16 cellular contexts compared by ENCODE assay signal in genomic region chr6:13695217-13695616, GRCh38. TPM values are rescaled to one million over a fixed set of nuclear protein-coding genes. Genes with fewer than 3 reads are reported as not detected.
DNase-seq lines count a peak whose midpoint lies in the region; ATAC-seq and TF ChIP-seq lines count a peak whose summit lies in the region.
"Had no signal": no experiment of that assay in that cellular context is flagged by ENCODE, and none has a peak within 500 bp of the region (broad histone marks: within the 10 kb centered on the region; RNA-seq: fewer than 3 reads in every experiment).

No MANE protein-coding gene starts in this region.

- H3K9me3 ChIP-seq in SJSA1 (replicated peaks) (no peaks in the 10 kb centered on the region), subcutaneous abdominal adipose tissue (ENCODE audit: control insufficient read depth in 5 of 5, low read length in 5 of 5) (no peaks in the 10 kb centered on the region), right lobe of liver (no peaks in the 10 kb centered on the region)
- H3K9me3 ChIP-seq: pancreas, thyroid gland had no signal

- H3K4me3 ChIP-seq in SJSA1 (no peak overlapping the region), subcutaneous abdominal adipose tissue (ENCODE audit: low read depth in 1 of 5, low read length in 5 of 5) (no peak overlapping the region), right lobe of liver (no peak overlapping the region)
- H3K4me3 ChIP-seq: pancreas, PC-9, thyroid gland had no signal

- peak overlapping the region in 1 of 5 donors; percentile 20 for H3K9ac ChIP-seq in subcutaneous abdominal adipose tissue (ENCODE audit: low read length in 5 of 5)

- WGBS in right lobe of liver (ENCODE audit: insufficient coverage, low coverage, low lambda C conversion rate, missing lambda C conversion rate): 54% methylated on average over 1 of the region's 1 CpG

- intact Hi-C loops in right lobe of liver (cut with DNase I): no loop called here

- H3K27me3 Mint-ChIP-seq in activated T-cell treated with anti-CD3 and anti-CD28 coated beads, Interleukin-2, amount 50 U/mL, for 24 hours: no peaks in the 10 kb centered on the region
- no peaks in the 10 kb centered on the region for H3K27me3 Mint-ChIP-seq in central memory CD8-positive, alpha-beta T cell

- no peaks in the 10 kb centered on the region for H3K9me3 Mint-ChIP-seq in activated T-cell treated with anti-CD3 and anti-CD28 coated beads, Interleukin-2, amount 50 U/mL, for 24 hours
- no peaks in the 10 kb centered on the region for H3K9me3 Mint-ChIP-seq in central memory CD8-positive, alpha-beta T cell

- peaks cover 35% of the 10 kb centered on the region for H3K36me3 ChIP-seq in SJSA1
- H3K36me3 ChIP-seq in subcutaneous abdominal adipose tissue (ENCODE audit: control insufficient read depth in 5 of 5, insufficient read depth in 5 of 5, low read length in 5 of 5): peaks cover 0 to 3% (median 0%) of the 10 kb centered on the region in 5 donors
- peaks cover 0 to 6% (median 0%) of the 10 kb centered on the region in 4 donors for H3K36me3 ChIP-seq in right lobe of liver
- H3K36me3 ChIP-seq: pancreas, thyroid gland had no signal

- TF ChIP-seq CTCF in right lobe of liver (IDR thresholded peaks at IDR 0.05): no peak

- peak overlapping the region; percentile 39 for H3K4me3 Mint-ChIP-seq in activated T-cell treated with anti-CD3 and anti-CD28 coated beads, Interleukin-2, amount 50 U/mL, for 24 hours
- H3K4me3 Mint-ChIP-seq in central memory CD8-positive, alpha-beta T cell: peak overlapping the region; percentile 23

- H3K4me1 Mint-ChIP-seq in activated T-cell treated with anti-CD3 and anti-CD28 coated beads, Interleukin-2, amount 50 U/mL, for 24 hours (ENCODE audit: low read depth): peaks cover 69% of the 10 kb centered on the region
- peaks cover 53% of the 10 kb centered on the region for H3K4me1 Mint-ChIP-seq in central memory CD8-positive, alpha-beta T cell

- peak overlapping the region; percentile 72 for H3K27ac Mint-ChIP-seq in activated T-cell treated with anti-CD3 and anti-CD28 coated beads, Interleukin-2, amount 50 U/mL, for 24 hours
- H3K27ac Mint-ChIP-seq in central memory CD8-positive, alpha-beta T cell (ENCODE audit: low read depth): peak overlapping the region; percentile 77

- H3K27ac ChIP-seq in SJSA1 (peak overlapping the region; percentile 74), subcutaneous abdominal adipose tissue (ENCODE audit: low read depth, low read length) (peak overlapping the region; percentile 62), right lobe of liver (no peak overlapping the region)
- H3K27ac ChIP-seq: pancreas, PC-9, thyroid gland had no signal

- H3K36me3 Mint-ChIP-seq in activated T-cell treated with anti-CD3 and anti-CD28 coated beads, Interleukin-2, amount 50 U/mL, for 24 hours (ENCODE audit: low read depth): peaks cover 66% of the 10 kb centered on the region
- H3K36me3 Mint-ChIP-seq in central memory CD8-positive, alpha-beta T cell (ENCODE audit: insufficient read depth): peaks cover 27% of the 10 kb centered on the region

- H3K4me1 ChIP-seq in SJSA1 (replicated peaks) (peaks cover 42% of the 10 kb centered on the region), subcutaneous abdominal adipose tissue (ENCODE audit: control insufficient read depth in 5 of 5, insufficient read depth in 5 of 5, low read length in 5 of 5) (peaks cover 2 to 25% (median 17%) of the 10 kb centered on the region in 5 donors), right lobe of liver (peaks cover 0 to 16% (median 0%) of the 10 kb centered on the region in 4 donors)

- no peaks in the 10 kb centered on the region for H3K27me3 ChIP-seq in SJSA1 (replicated peaks)
- H3K27me3 ChIP-seq in subcutaneous abdominal adipose tissue (ENCODE audit: control insufficient read depth in 5 of 5, insufficient read depth in 4 of 5, low read length in 5 of 5): no peaks in the 10 kb centered on the region
- H3K27me3 ChIP-seq in right lobe of liver: no peaks in the 10 kb centered on the region
- H3K27me3 ChIP-seq: foreskin keratinocyte, pancreas, thyroid gland had no signal

- ATAC-seq in central memory CD8-positive, alpha-beta T cell (replicated peaks; ENCODE audit: extremely low read depth, poor library complexity, severe bottlenecking): no peak
- ATAC-seq in right lobe of liver: no peak
- ATAC-seq: foreskin keratinocyte, pancreas had no signal

- TF ChIP-seq POLR2A in right lobe of liver (IDR thresholded peaks at IDR 0.05): no peak

- DNase-seq in activated T-cell treated with anti-CD3 and anti-CD28 coated beads, Interleukin-2, amount 50 U/mL, for 24 hours: no peak
- no peak for DNase-seq in activated T-cell treated with anti-CD3 and anti-CD28 coated beads for 4 hours
- DNase-seq in SJSA1 (ENCODE audit: low read depth in 1 of 2, low spot score in 2 of 2): peak in 1 of 2 experiments; percentile 60
- no peak for DNase-seq in central memory CD8-positive, alpha-beta T cell (ENCODE audit: low spot score in 2 of 2)
- DNase-seq in NCI-H345 treated with DMSO at 0.1 percent for 48 hours (lab: John Stamatoyannopoulos, UW; ENCODE audit: unreplicated experiment): no peak
- no peak for DNase-seq in right lobe of liver
- DNase-seq in NCI-H1092 treated with DMSO at 0.1 percent for 48 hours (lab: John Stamatoyannopoulos, UW): no peak
- DNase-seq: activated CD4-positive, alpha-beta T cell treated with anti-CD3 and anti-CD28 coated beads, Interleukin-2, amount 50 U/mL, for 48 hours; amniotic stem cell; foreskin keratinocyte; NCI-H1092; NCI-H446; pancreas; PC-9; thyroid gland had no signal

RNA-seq across cellular contexts. Expression of gene RANBP9, which starts 16.4 kb away (rescaled TPM):
- total RNA-seq in SJSA1 (2014; rRNA removed; shearing (Covaris generic)): 24.0 and 38.5 TPM in 2 replicates
- 10 to 100 TPM; 14.1 to 17.9 (median 15.9) TPM for total RNA-seq in right lobe of liver

Comparison
In these comparisons a context has a peak if more than half of its experiments do, and no peak if none do; other contexts are left out.
1. H3K27ac ChIP-seq: peak in SJSA1 (single experiment) and subcutaneous abdominal adipose tissue (single experiment); none in right lobe of liver (0 of 3).